In genomic region chr16:57988929-57989328, GRCh38 we compare ENCODE assay signal across 13 cellular contexts. TPM values are rescaled to one million over a fixed set of nuclear protein-coding genes. Genes with fewer than 3 reads are reported as not detected.
DNase-seq lines count a peak whose midpoint lies in the region; ATAC-seq and TF ChIP-seq lines count a peak whose summit lies in the region.
"Had no signal": no experiment of that assay in that cellular context is flagged by ENCODE, and none has a peak within 500 bp of the region (broad histone marks: within the 10 kb centered on the region; RNA-seq: fewer than 3 reads in every experiment).

No MANE protein-coding gene starts in this region.

- TF ChIP-seq POLR2A in adrenal gland (IDR thresholded peaks at IDR 0.05), result no peak

- H3K4me1 ChIP-seq in adrenal gland (replicated peaks in 1 of 2), result peaks cover 12 to 20% of the 10 kb centered on the region in 2 donors

- no peaks in the 10 kb centered on the region for H3K27me3 ChIP-seq in adrenal gland

- no peak for ATAC-seq in GM21786 (IDR thresholded peaks at IDR 0.05; ENCODE audit: unreplicated experiment)
- ATAC-seq: activated CD8-positive, alpha-beta memory T cell treated with anti-CD3 and anti-CD28 coated beads, Interleukin-2, amount 10 ng/mL, durations not matched to agents 7 days and 5 days; CD8-positive, alpha-beta T cell had no signal

- H3K9me3 ChIP-seq in adrenal gland (replicated peaks in 1 of 3), result no peaks in the 10 kb centered on the region

- no peak overlapping the region for H3K4me3 ChIP-seq in adrenal gland

- intact Hi-C loops in adrenal gland (cut with DNase I), result no loop called here

- no peak overlapping the region for H3K27ac ChIP-seq in adrenal gland
- H3K27ac ChIP-seq: parathyroid adenoma had no signal

- WGBS in adrenal gland, 4 donors, result 69 to 75% (median 74%) methylated on average over 1 of the region's 1 CpG; no CpG with 5 or more reads in 1 of the 4 donors

- DNase-seq in DMS53 treated with DMSO at 0.1 percent for 48 hours (lab: John Stamatoyannopoulos, UW; ENCODE audit: unreplicated experiment), result peak; percentile 58
- DNase-seq in NCI-H2171 treated with DMSO at 0.1 percent for 48 hours (lab: John Stamatoyannopoulos, UW), result peak; percentile 66
- DNase-seq in cerebellum (ENCODE audit: low spot score), result peak; percentile 60
- DNase-seq in medulla oblongata (ENCODE audit: extremely low spot score), result peak; percentile 44
- no peak for DNase-seq in adrenal gland
- DNase-seq in NCI-H226, result no peak
- DNase-seq: activated CD8-positive, alpha-beta memory T cell treated with anti-CD3 and anti-CD28 coated beads, Interleukin-2, amount 10 ng/mL, durations not matched to agents 7 days and 5 days; CD8-positive, alpha-beta T cell; mesendoderm; NCI-H1436; stimulated activated CD4-positive, alpha-beta T cell treated with anti-CD3 and anti-CD28 coated beads, Interleukin-4, amount 100 ng/mL, for 1 hour had no signal

- H3K36me3 ChIP-seq in adrenal gland (replicated peaks in 1 of 2), result no peaks in the 10 kb centered on the region

- TF ChIP-seq CTCF in adrenal gland (IDR thresholded peaks at IDR 0.05), result no peak

RNA-seq across cellular contexts. Expression of gene ZNF319, which starts 11.5 kb away (rescaled TPM):
- 6.0 TPM for total RNA-seq in cerebellum
- total RNA-seq in adrenal gland, result 10 to 100 TPM in 6 of 8 donors, 1 to 10 TPM in 2; 5.6 to 17.9 (median 10.6) TPM
- polyA plus RNA-seq in adrenal gland, result 1 to 10 TPM; 3.2 to 5.0 (median 3.3) TPM

RNA-seq across cellular contexts. Expression of gene USB1, which starts 12.3 kb away (rescaled TPM):
- total RNA-seq in cerebellum, result 8.6 TPM
- total RNA-seq in adrenal gland, result 100 to 1,000 TPM in 1 of 8 donors, 10 to 100 TPM in 7; 38.7 to 273 (median 54.6) TPM
- polyA plus RNA-seq in adrenal gland, result 10 to 100 TPM; 26.9 to 38.6 (median 37.2) TPM

RNA-seq across cellular contexts. Expression of gene CNGB1, which starts 18.0 kb away (rescaled TPM):
- total RNA-seq in cerebellum (3.0 TPM), adrenal gland (1 to 10 TPM in 2 of 8 donors, under 1 TPM in 1, not detected in 5; 0.84 to 2.1 (median 1.5) TPM)
- polyA plus RNA-seq in adrenal gland, result 1 to 10 TPM in 1 of 3 donors, under 1 TPM in 2; 0.67 to 1.9 (median 0.99) TPM
- total RNA-seq: activated CD8-positive, alpha-beta memory T cell treated with anti-CD3 and anti-CD28 coated beads, Interleukin-2, amount 10 ng/mL, durations not matched to agents 7 days and 5 days; CD8-positive, alpha-beta T cell had no signal

RNA-seq across cellular contexts. Expression of gene MMP15, which starts 36.6 kb away (rescaled TPM):
- total RNA-seq in cerebellum, result 14.3 TPM
- total RNA-seq in adrenal gland, result 10 to 100 TPM in 3 of 8 donors, 1 to 10 TPM in 5; 5.3 to 11.4 (median 7.2) TPM
- 1 to 10 TPM; 2.5 to 8.6 (median 7.0) TPM for polyA plus RNA-seq in adrenal gland

Comparison
In these comparisons a context has a peak if more than half of its experiments do, and no peak if none do; other contexts are left out.
1. DNase-seq: peak in DMS53 treated with DMSO at 0.1 percent for 48 hours (single experiment), NCI-H2171 treated with DMSO at 0.1 percent for 48 hours (single experiment), cerebellum (single experiment) and medulla oblongata (single experiment); none in adrenal gland (0 of 7) and NCI-H226 (single experiment).